In genomic region chr20:62452475-62453095, GRCh38 we compare ENCODE assay signal across 20 cellular contexts. TPM values are rescaled to one million over a fixed set of nuclear protein-coding genes. Genes with fewer than 3 reads are reported as not detected.
A peak's percentile ranks its signal among the peaks of the same experiment; 100 is the strongest.
DNase-seq lines count a peak whose midpoint lies in the region; ATAC-seq, FAIRE-seq and TF ChIP-seq lines count a peak whose summit lies in the region.
"Had no signal": no experiment of that assay in that cellular context is flagged by ENCODE, and none has a peak within 500 bp of the region (broad histone marks: within the 10 kb centered on the region; RNA-seq: fewer than 3 reads in every experiment).

No MANE protein-coding gene starts in this region.

- H4K20me1 ChIP-seq in HepG2 (ENCODE audit: insufficient read depth, low read length), result no peaks in the 10 kb centered on the region; the same call in 1 of the 2 replicates

- 16% methylated on average over 18 of the region's 18 CpGs for WGBS in HepG2 (ENCODE audit: low lambda C conversion rate)
- whole genome bisulfite sequencing in right lobe of liver (ENCODE audit: insufficient coverage, low coverage, low lambda C conversion rate, missing lambda C conversion rate), result 64% methylated on average over 8 of the region's 18 CpGs

- H3K9ac ChIP-seq in HepG2 (ENCODE audit: insufficient read depth, low read depth, low read length), result no peak overlapping the region

- H3K4me2 ChIP-seq in HepG2 (ENCODE audit: low read depth, low read length), result no peak overlapping the region

- FAIRE-seq in HepG2 (lab: Jason Lieb, UNC), result no peak

- ATAC-seq in HepG2 (no peak), right lobe of liver (no peak), mucosa of descending colon (peak; percentile 68), GM21576 (IDR thresholded peaks at IDR 0.05; ENCODE audit: unreplicated experiment) (no peak)

- H3K27ac ChIP-seq in HepG2 (ENCODE audit: extremely low read length, insufficient read depth, low read length), result no peak overlapping the region
- H3K27ac ChIP-seq in right lobe of liver, result no peak overlapping the region

- H3K36me3 ChIP-seq in HepG2 (replicated peaks in 1 of 2; ENCODE audit: control insufficient read depth in 1 of 2, insufficient read depth in 2 of 2, low read length in 2 of 2) (no peaks in the 10 kb centered on the region), right lobe of liver (no peaks in the 10 kb centered on the region), mucosa of descending colon (ENCODE audit: low read depth) (no peaks in the 10 kb centered on the region)
- H3K36me3 ChIP-seq: BE2C had no signal

- BruUV-seq in HepG2 (replicated peaks; lab: Mats Ljungman, UMichigan), result no TSS peak

- CTCF ChIA-PET in HepG2 (lab: Yijun Ruan, JAX; ENCODE audit: low intra/inter-chr PET ratio, low total read pairs), result no interaction called here

- no peak overlapping the region for H3K4me3 ChIP-seq in HepG2 (replicated peaks in 1 of 3; ENCODE audit: insufficient read depth in 1 of 3, low read depth in 2 of 3, low read length in 3 of 3)
- no peak overlapping the region for H3K4me3 ChIP-seq in right lobe of liver
- H3K4me3 ChIP-seq in mucosa of descending colon, result no peak overlapping the region

- no peak for TF ChIP-seq CTCF in HepG2 (CRISPR knock-in tag; IDR thresholded peaks at IDR 0.05)
- TF ChIP-seq CTCF in right lobe of liver (IDR thresholded peaks at IDR 0.05), result no peak
- no peak for TF ChIP-seq CTCF in mucosa of descending colon (IDR thresholded peaks at IDR 0.05)

- H3K79me2 ChIP-seq in HepG2 (ENCODE audit: insufficient read depth, low read length), result no peaks in the 10 kb centered on the region

- no peak for TF ChIP-seq RAD21 in HepG2 (CRISPR knock-in tag; IDR thresholded peaks at IDR 0.05)

- H3K4me1 ChIP-seq in HepG2 (ENCODE audit: insufficient read depth, low read length) (no peaks in the 10 kb centered on the region), right lobe of liver (peaks cover 0 to 7% (median 0%) of the 10 kb centered on the region in 4 donors), mucosa of descending colon (ENCODE audit: low read depth) (peaks cover 5% of the 10 kb centered on the region)

- H3K27me3 ChIP-seq in HepG2 (ENCODE audit: control insufficient read depth in 1 of 2, insufficient read depth in 2 of 2, low read length in 2 of 2), result peaks cover 40 to 79% of the 10 kb centered on the region in 2 experiments
- H3K27me3 ChIP-seq in right lobe of liver, result no peaks in the 10 kb centered on the region
- H3K27me3 ChIP-seq: BE2C had no signal

- intact Hi-C loops in HepG2 (cut with micrococcal nuclease; ENCODE audit: unreplicated experiment) (no loop called here), right lobe of liver (cut with DNase I) (no loop called here), mucosa of descending colon (cut with DNase I, micrococcal nuclease) (no loop called here)

- no peak overlapping the region for H2AFZ ChIP-seq in HepG2 (ENCODE audit: low read length)

- H3K9me3 ChIP-seq in HepG2 (ENCODE audit: low read length) (no peaks in the 10 kb centered on the region), right lobe of liver (no peaks in the 10 kb centered on the region), mucosa of descending colon (no peaks in the 10 kb centered on the region)
- H3K9me3 ChIP-seq: BE2C had no signal

- POLR2A ChIA-PET in HepG2 (lab: Yijun Ruan, JAX), result no interaction called here

- no peak for DNase-seq in HepG2 (ENCODE audit: low spot score)
- DNase-seq in right lobe of liver, result no peak
- peak; percentile 46 for DNase-seq in SW480 (ENCODE audit: low spot score)
- peak in 2 of 3 donors; percentile 16 to 60 for DNase-seq in mucosa of descending colon
- DNase-seq in stimulated activated CD4-positive, alpha-beta T cell treated with anti-CD3 and anti-CD28 coated beads, Interleukin-4, amount 100 ng/mL, for 1 hour, result no peak
- DNase-seq in iPS-NIHi11 (ENCODE audit: low spot score), result no peak
- DNase-seq: BE2C; Calu3; CD4-positive, alpha-beta T cell; GF-D8; HFFc6; NCI-H1417; NCI-H187 treated with DMSO at 0.1 percent for 48 hours; NCI-H2227 treated with DMSO at 0.1 percent for 48 hours; NCI-H510A treated with DMSO at 0.1 percent for 48 hours; NCI-H82 had no signal

- TF ChIP-seq POLR2A in HepG2 (IDR thresholded peaks at IDR 0.05; ENCODE audit: insufficient read depth in 1 of 2, low read depth in 2 of 2, low read length in 2 of 2) (no peak), right lobe of liver (IDR thresholded peaks at IDR 0.05) (no peak)

- TF ChIP-seq EP300 in HepG2 (IDR thresholded peaks at IDR 0.05; ENCODE audit: low read depth in 2 of 2, low read length in 2 of 2) (no peak), HepG2 (CRISPR knock-in tag; IDR thresholded peaks at IDR 0.05; ENCODE audit: borderline replicate concordance) (no peak)

- in situ Hi-C loops in HepG2 (cut with HindIII; ENCODE audit: extremely low pct_ligation_motif_present, low pct_unique_long_range_greater_than_20kb), result no loop called here

RNA-seq across cellular contexts. Expression of gene GATA5, which starts 23.2 kb away (rescaled TPM):
- 0.20 and 0.39 TPM in 2 replicates for total RNA-seq in HepG2 (2016; rRNA removed; fragmentation: Illumina TruSeq; extraction: Trizol)
- total RNA-seq in HepG2 (2016; cell fraction: cytosol; rRNA removed; fragmentation: Illumina TruSeq; extraction: Trizol; ENCODE audit: low read depth), result 0.09 and 0.10 TPM in 2 replicates
- total RNA-seq in HepG2 (2016; cell fraction: insoluble cytoplasmic fraction; rRNA removed; fragmentation: Illumina TruSeq; extraction: Trizol), result 0.10 and 0.32 TPM in 2 replicates
- total RNA-seq in HepG2 (2016; cell fraction: membrane; rRNA removed; fragmentation: Illumina TruSeq; extraction: Trizol), result 0.31 and 0.65 TPM in 2 replicates
- total RNA-seq in HepG2 (2016; cell fraction: nucleus; rRNA removed; fragmentation: Illumina TruSeq; extraction: Trizol), result 0.19 and 0.22 TPM in 2 replicates
- 0.12 and 0.18 TPM in 2 replicates for polyA plus RNA-seq in HepG2 (2011; rRNA removed)
- 0.10 and 0.19 TPM in 2 replicates for polyA plus RNA-seq in HepG2 (2011; cell fraction: cytosol; rRNA removed)
- 0.09 and 0.27 TPM in 2 replicates for polyA plus RNA-seq in HepG2 (2011; cell fraction: nucleus; rRNA removed)
- 0.05 and 0.16 TPM in 2 replicates for polyA plus RNA-seq in HepG2 (2012)
- 0.26 and 0.33 TPM in 2 replicates for polyA plus RNA-seq in HepG2 (2016; cell fraction: cytosol; fragmentation: Illumina TruSeq; extraction: Trizol; ENCODE audit: low read depth)
- polyA plus RNA-seq in HepG2 (2016; cell fraction: insoluble cytoplasmic fraction; fragmentation: Illumina TruSeq; extraction: Trizol; ENCODE audit: low read depth), result 0.29 and 0.56 TPM in 2 replicates
- polyA plus RNA-seq in HepG2 (2016; cell fraction: membrane; fragmentation: Illumina TruSeq; extraction: Trizol; ENCODE audit: low read depth), result 0.41 and 0.42 TPM in 2 replicates
- polyA plus RNA-seq in HepG2 (2016; cell fraction: nucleus; fragmentation: Illumina TruSeq; extraction: Trizol; ENCODE audit: insufficient read depth, low read depth), result 0.41 and 0.80 TPM in 2 replicates
- 0.18 TPM in 1 of 2 replicates, not detected in the other for polyA minus RNA-seq in HepG2 (2011; rRNA and poly(A)+ RNA removed; ENCODE audit: low replicate concordance)
- polyA minus RNA-seq in HepG2 (2011; cell fraction: cytosol; rRNA and poly(A)+ RNA removed), result not detected in 2 replicates
- polyA minus RNA-seq in HepG2 (2011; cell fraction: nucleus; rRNA and poly(A)+ RNA removed), result not detected in 2 replicates
- under 1 TPM; 0.12 to 0.56 (median 0.26) TPM for total RNA-seq in right lobe of liver
- total RNA-seq in mucosa of descending colon, result under 1 TPM in 2 of 3 donors, not detected in 1; 0.14 to 0.22 TPM
- total RNA-seq: Calu3; CD4-positive, alpha-beta T cell; HFFc6; M059J had no signal

RNA-seq across cellular contexts. Expression of gene RBBP8NL, which starts 25.2 kb away (rescaled TPM):
- total RNA-seq in HepG2 (2016; rRNA removed; fragmentation: Illumina TruSeq; extraction: Trizol), result 0.46 and 0.86 TPM in 2 replicates
- total RNA-seq in HepG2 (2016; cell fraction: cytosol; rRNA removed; fragmentation: Illumina TruSeq; extraction: Trizol; ENCODE audit: low read depth), result 0.30 and 0.62 TPM in 2 replicates
- 0.65 and 0.76 TPM in 2 replicates for total RNA-seq in HepG2 (2016; cell fraction: insoluble cytoplasmic fraction; rRNA removed; fragmentation: Illumina TruSeq; extraction: Trizol)
- 0.52 and 0.65 TPM in 2 replicates for total RNA-seq in HepG2 (2016; cell fraction: membrane; rRNA removed; fragmentation: Illumina TruSeq; extraction: Trizol)
- total RNA-seq in HepG2 (2016; cell fraction: nucleus; rRNA removed; fragmentation: Illumina TruSeq; extraction: Trizol), result 0.78 and 0.81 TPM in 2 replicates
- polyA plus RNA-seq in HepG2 (2011; rRNA removed), result 0.69 and 0.82 TPM in 2 replicates
- 0.46 and 0.94 TPM in 2 replicates for polyA plus RNA-seq in HepG2 (2011; cell fraction: cytosol; rRNA removed)
- 1.1 and 1.2 TPM in 2 replicates for polyA plus RNA-seq in HepG2 (2011; cell fraction: nucleus; rRNA removed)
- polyA plus RNA-seq in HepG2 (2012), result 0.24 and 0.42 TPM in 2 replicates
- polyA plus RNA-seq in HepG2 (2016; cell fraction: cytosol; fragmentation: Illumina TruSeq; extraction: Trizol; ENCODE audit: low read depth), result 0.52 and 0.54 TPM in 2 replicates
- 0.67 and 0.91 TPM in 2 replicates for polyA plus RNA-seq in HepG2 (2016; cell fraction: insoluble cytoplasmic fraction; fragmentation: Illumina TruSeq; extraction: Trizol; ENCODE audit: low read depth)
- 0.51 and 0.60 TPM in 2 replicates for polyA plus RNA-seq in HepG2 (2016; cell fraction: membrane; fragmentation: Illumina TruSeq; extraction: Trizol; ENCODE audit: low read depth)
- polyA plus RNA-seq in HepG2 (2016; cell fraction: nucleus; fragmentation: Illumina TruSeq; extraction: Trizol; ENCODE audit: insufficient read depth, low read depth), result 0.97 and 1.1 TPM in 2 replicates
- 0.40 TPM in 1 of 2 replicates, not detected in the other for polyA minus RNA-seq in HepG2 (2011; rRNA and poly(A)+ RNA removed; ENCODE audit: low replicate concordance)
- 0.40 TPM in 1 of 2 replicates, not detected in the other for polyA minus RNA-seq in HepG2 (2011; cell fraction: cytosol; rRNA and poly(A)+ RNA removed)
- 0.26 and 0.75 TPM in 2 replicates for polyA minus RNA-seq in HepG2 (2011; cell fraction: nucleus; rRNA and poly(A)+ RNA removed)
- total RNA-seq in right lobe of liver, result not detected
- 1 to 10 TPM; 2.3 to 7.0 (median 5.1) TPM for total RNA-seq in mucosa of descending colon
- total RNA-seq: A172; CD4-positive, alpha-beta T cell; H4; HFFc6; M059J had no signal

RNA-seq across cellular contexts. Expression of gene CABLES2, which starts 45.5 kb away (rescaled TPM):
- total RNA-seq in HepG2 (2016; rRNA removed; fragmentation: Illumina TruSeq; extraction: Trizol) (9.7 and 10.2 TPM in 2 replicates), right lobe of liver (1 to 10 TPM; 1.4 to 2.9 (median 2.5) TPM), mucosa of descending colon (1 to 10 TPM; 5.4 to 9.3 (median 6.6) TPM)
- total RNA-seq in HepG2 (2016; cell fraction: cytosol; rRNA removed; fragmentation: Illumina TruSeq; extraction: Trizol; ENCODE audit: low read depth), result 3.4 and 4.0 TPM in 2 replicates
- total RNA-seq in HepG2 (2016; cell fraction: insoluble cytoplasmic fraction; rRNA removed; fragmentation: Illumina TruSeq; extraction: Trizol), result 9.2 and 9.3 TPM in 2 replicates
- 13.2 and 14.3 TPM in 2 replicates for total RNA-seq in HepG2 (2016; cell fraction: membrane; rRNA removed; fragmentation: Illumina TruSeq; extraction: Trizol)
- total RNA-seq in HepG2 (2016; cell fraction: nucleus; rRNA removed; fragmentation: Illumina TruSeq; extraction: Trizol), result 5.6 and 7.3 TPM in 2 replicates
- 5.2 and 5.9 TPM in 2 replicates for polyA plus RNA-seq in HepG2 (2011; rRNA removed)
- 4.8 and 5.4 TPM in 2 replicates for polyA plus RNA-seq in HepG2 (2011; cell fraction: cytosol; rRNA removed)
- 6.8 and 7.6 TPM in 2 replicates for polyA plus RNA-seq in HepG2 (2011; cell fraction: nucleus; rRNA removed)
- 4.7 and 5.4 TPM in 2 replicates for polyA plus RNA-seq in HepG2 (2012)
- 7.5 and 8.3 TPM in 2 replicates for polyA plus RNA-seq in HepG2 (2016; cell fraction: cytosol; fragmentation: Illumina TruSeq; extraction: Trizol; ENCODE audit: low read depth)
- 20.6 and 26.7 TPM in 2 replicates for polyA plus RNA-seq in HepG2 (2016; cell fraction: insoluble cytoplasmic fraction; fragmentation: Illumina TruSeq; extraction: Trizol; ENCODE audit: low read depth)
- polyA plus RNA-seq in HepG2 (2016; cell fraction: membrane; fragmentation: Illumina TruSeq; extraction: Trizol; ENCODE audit: low read depth), result 20.0 and 22.1 TPM in 2 replicates
- polyA plus RNA-seq in HepG2 (2016; cell fraction: nucleus; fragmentation: Illumina TruSeq; extraction: Trizol; ENCODE audit: insufficient read depth, low read depth), result 18.8 and 19.3 TPM in 2 replicates
- polyA minus RNA-seq in HepG2 (2011; rRNA and poly(A)+ RNA removed; ENCODE audit: low replicate concordance), result 5.3 and 6.3 TPM in 2 replicates
- 4.9 and 6.3 TPM in 2 replicates for polyA minus RNA-seq in HepG2 (2011; cell fraction: cytosol; rRNA and poly(A)+ RNA removed)
- 4.8 and 5.2 TPM in 2 replicates for polyA minus RNA-seq in HepG2 (2011; cell fraction: nucleus; rRNA and poly(A)+ RNA removed)

Comparison
In these comparisons a context has a peak if more than half of its experiments do, and no peak if none do; other contexts are left out.
1. DNase-seq: peak in SW480 (single experiment) and mucosa of descending colon (2 of 3); none in HepG2 (single experiment), right lobe of liver (0 of 3), stimulated activated CD4-positive, alpha-beta T cell treated with anti-CD3 and anti-CD28 coated beads, Interleukin-4, amount 100 ng/mL, for 1 hour (single experiment) and iPS-NIHi11 (single experiment).